8 cellular contexts compared by ENCODE assay signal in genomic region chr19:11096210-11096841, GRCh38. TPM values are rescaled to one million over a fixed set of nuclear protein-coding genes. Genes with fewer than 3 reads are reported as not detected.
DNase-seq lines count a peak whose midpoint lies in the region; ATAC-seq and TF ChIP-seq lines count a peak whose summit lies in the region.

No MANE protein-coding gene starts in this region.

- CTCF ChIA-PET in CD8-positive, alpha-beta T cell (lab: Charles Lee) = interaction anchor here (0.9 to 5.5 kb wide), 4 partner anchors 30 to 119 kb away, joined by 3 to 28 read pairs (median 8); no protein-coding TSS in a partner anchor
- CTCF ChIA-PET in mammary epithelial cell (lab: Charles Lee; ENCODE audit: low non-redundant PET) = no interaction called here

- TF ChIP-seq CTCF in CD8-positive, alpha-beta T cell (IDR thresholded peaks at IDR 0.05) = no peak
- TF ChIP-seq CTCF in OCI-LY3 (IDR thresholded peaks at IDR 0.05; ENCODE audit: low read depth, low read length) = no peak
- TF ChIP-seq CTCF in mammary epithelial cell (conservative IDR thresholded peaks at IDR 0.05 in 1 of 2, IDR thresholded peaks at IDR 0.05 in 1 of 2; ENCODE audit: extremely low read depth in 1 of 2, insufficient read depth in 1 of 2, low read depth in 1 of 2, low read length in 2 of 2) = no peak
- no peak for TF ChIP-seq CTCF in vagina (IDR thresholded peaks at IDR 0.05)

- no TSS peak for BruUV-seq in mammary epithelial cell (replicated peaks; lab: Mats Ljungman, UMichigan)

- H3K9ac ChIP-seq in OCI-LY3 (ENCODE audit: low read length) (no peak overlapping the region), mammary epithelial cell (ENCODE audit: insufficient read depth, low read length) (no peak overlapping the region)

- H3K9me3 Mint-ChIP-seq in CD8-positive, alpha-beta T cell = peaks cover 3% of the 10 kb centered on the region

- H3K36me3 Mint-ChIP-seq in CD8-positive, alpha-beta T cell = peaks cover 26% of the 10 kb centered on the region

- dilution Hi-C loops in mammary epithelial cell (cut with HindIII; ENCODE audit: low sequenced_read_pairs) = no loop called here

- H3K4me2 ChIP-seq in OCI-LY3 (ENCODE audit: low read length) (peak overlapping the region; percentile 65), mammary epithelial cell (ENCODE audit: insufficient read depth, low read depth, low read length) (peak overlapping the region; percentile 52)

- peak in 2 of 7 experiments; percentile 28 to 62 for DNase-seq in CD8-positive, alpha-beta T cell
- DNase-seq in mammary epithelial cell = peak; percentile 49
- DNase-seq in vagina (ENCODE audit: extremely low spot score in 2 of 2) = no peak
- DNase-seq in DMS79 (lab: John Stamatoyannopoulos, UW) = no peak
- no peak for DNase-seq in NCI-H1930 (lab: John Stamatoyannopoulos, UW)

- H3K4me3 Mint-ChIP-seq in CD8-positive, alpha-beta T cell = peak overlapping the region; percentile 64

- H3K4me1 Mint-ChIP-seq in CD8-positive, alpha-beta T cell (ENCODE audit: low read depth) = peaks cover 43% of the 10 kb centered on the region

- no peak overlapping the region for H3K27ac ChIP-seq in CD8-positive, alpha-beta T cell (ENCODE audit: low read depth, low read length)
- H3K27ac ChIP-seq in OCI-LY3 (ENCODE audit: low read length) (peak overlapping the region; percentile 33), mammary epithelial cell (ENCODE audit: insufficient read depth, low read depth, low read length) (peak overlapping the region; percentile 69), mesodermal cell (ENCODE audit: low read depth, low read length, severe bottlenecking) (peak overlapping the region; percentile 36), vagina (peak overlapping the region; percentile 86)

- intact Hi-C loops in CD8-positive, alpha-beta T cell (cut with DNase I, micrococcal nuclease) = loop anchor here in 1 of 2 experiments (10.0 kb wide), 1 partner anchor 992 kb away; the partner anchor contains the start of genes ANGPTL6 and PPAN
- intact Hi-C loops in mammary epithelial cell (cut with micrococcal nuclease) (no loop called here), vagina (cut with DNase I) (no loop called here)

- H3K27me3 Mint-ChIP-seq in CD8-positive, alpha-beta T cell (ENCODE audit: low read depth) = no peaks in the 10 kb centered on the region

- no peak for TF ChIP-seq POLR2A in vagina (IDR thresholded peaks at IDR 0.05)

- H2AFZ ChIP-seq in OCI-LY3 (ENCODE audit: low read depth, low read length) = no peak overlapping the region
- H2AFZ ChIP-seq in mammary epithelial cell (ENCODE audit: low read depth, low read length) = no peak overlapping the region

- peak overlapping the region; percentile 90 for H3K27ac Mint-ChIP-seq in CD8-positive, alpha-beta T cell

- no peaks in the 10 kb centered on the region for H3K27me3 ChIP-seq in CD8-positive, alpha-beta T cell (ENCODE audit: insufficient read depth, low read length)
- H3K27me3 ChIP-seq in OCI-LY3 (ENCODE audit: low read depth, low read length) (peaks cover 68% of the 10 kb centered on the region), mammary epithelial cell (ENCODE audit: insufficient read depth, low read length) (no peaks in the 10 kb centered on the region), vagina (no peaks in the 10 kb centered on the region)

- POLR2A ChIA-PET in CD8-positive, alpha-beta T cell (lab: Charles Lee) = interaction anchor here (0.7 to 0.9 kb wide), 2 partner anchors 61 to 678 kb away, joined by 3 read pairs; no protein-coding TSS in a partner anchor

- H3K36me3 ChIP-seq in CD8-positive, alpha-beta T cell (ENCODE audit: insufficient read depth, low read length) = no peaks in the 10 kb centered on the region
- no peaks in the 10 kb centered on the region for H3K36me3 ChIP-seq in OCI-LY3 (replicated peaks; ENCODE audit: low read depth, low read length)
- H3K36me3 ChIP-seq in mammary epithelial cell (ENCODE audit: insufficient read depth, low read length) = peaks cover 41% of the 10 kb centered on the region
- H3K36me3 ChIP-seq in mesodermal cell (ENCODE audit: control insufficient read depth, insufficient read depth, low read length) = peaks cover 97% of the 10 kb centered on the region
- H3K36me3 ChIP-seq in vagina = peaks cover 0 to 13% of the 10 kb centered on the region in 2 donors

- H4K20me1 ChIP-seq in OCI-LY3 (ENCODE audit: insufficient read depth, low read length) (peaks cover 20% of the 10 kb centered on the region), mammary epithelial cell (ENCODE audit: insufficient read depth, low read length) (peaks cover 13% of the 10 kb centered on the region)

- in situ Hi-C loops in mammary epithelial cell (cut with MboI; ENCODE audit: low sequenced_read_pairs in 2 of 2) = loop anchor here in 1 of 2 donors (10.0 kb wide), 1 partner anchor 162 kb away; no protein-coding TSS in a partner anchor

- peak; percentile 18 for ATAC-seq in CD8-positive, alpha-beta T cell
- ATAC-seq in GM21528 (IDR thresholded peaks at IDR 0.05; ENCODE audit: low FRiP score, unreplicated experiment) = peak; percentile 45

- 58% methylated on average over 10 of the region's 10 CpGs for WGBS in mammary epithelial cell (ENCODE audit: low coverage, missing lambda C conversion rate)
- 92 to 94% methylated on average over 5 to 7 of the region's 10 CpGs for WGBS in mesodermal cell (ENCODE audit: insufficient coverage in 2 of 2), 2 experiments

- no peaks in the 10 kb centered on the region for H3K9me3 ChIP-seq in CD8-positive, alpha-beta T cell (ENCODE audit: low read length)
- peaks cover 10% of the 10 kb centered on the region for H3K9me3 ChIP-seq in OCI-LY3 (ENCODE audit: insufficient read depth, low read length)
- no peaks in the 10 kb centered on the region for H3K9me3 ChIP-seq in mammary epithelial cell (replicated peaks; ENCODE audit: insufficient read depth, low read length)
- no peaks in the 10 kb centered on the region for H3K9me3 ChIP-seq in mesodermal cell (ENCODE audit: control insufficient read depth, low read length)
- H3K9me3 ChIP-seq in vagina = no peaks in the 10 kb centered on the region

- no peaks in the 10 kb centered on the region for H3K79me2 ChIP-seq in OCI-LY3 (ENCODE audit: low read length)
- H3K79me2 ChIP-seq in mammary epithelial cell (ENCODE audit: insufficient read depth, low read length) = peaks cover 97% of the 10 kb centered on the region

- H3K4me3 ChIP-seq in CD8-positive, alpha-beta T cell (ENCODE audit: low read depth, low read length) = no peak overlapping the region
- H3K4me3 ChIP-seq in OCI-LY3 (ENCODE audit: low read length) = peak overlapping the region; percentile 53
- H3K4me3 ChIP-seq in mammary epithelial cell (replicated peaks in 1 of 3; ENCODE audit: insufficient read depth in 1 of 3, low read depth in 2 of 3, low read length in 3 of 3) = no peak overlapping the region
- no peak overlapping the region for H3K4me3 ChIP-seq in mesodermal cell (ENCODE audit: extremely low read depth, insufficient read depth, low read length, poor library complexity, severe bottlenecking)
- H3K4me3 ChIP-seq in vagina = no peak overlapping the region

- peaks cover 40% of the 10 kb centered on the region for H3K4me1 ChIP-seq in CD8-positive, alpha-beta T cell (ENCODE audit: insufficient read depth, low read length)
- H3K4me1 ChIP-seq in OCI-LY3 (ENCODE audit: low read length) (peaks cover 43% of the 10 kb centered on the region), mammary epithelial cell (ENCODE audit: insufficient read depth, low read length) (peaks cover 51% of the 10 kb centered on the region), mesodermal cell (ENCODE audit: control insufficient read depth, insufficient read depth, low read length, poor library complexity, severe bottlenecking) (peaks cover 42% of the 10 kb centered on the region), vagina (peaks cover 50% of the 10 kb centered on the region)

RNA-seq across cellular contexts. Expression of gene LDLR, which starts 7.1 kb away (rescaled TPM):
- 10 to 100 TPM; 60.5 to 67.0 TPM for total RNA-seq in CD8-positive, alpha-beta T cell
- total RNA-seq in mammary epithelial cell (100 to 1,000 TPM; 250 to 288 TPM), vagina (135 TPM)
- 259 TPM for polyA plus RNA-seq in mammary epithelial cell
- 470 TPM for polyA minus RNA-seq in mammary epithelial cell
- polyA plus RNA-seq in mesodermal cell (2013, experiment 1 of 2) = 180 TPM
- 159 TPM for polyA plus RNA-seq in mesodermal cell (2013, experiment 2 of 2)

RNA-seq across cellular contexts. Expression of gene SPC24, which starts 59.3 kb away (rescaled TPM):
- total RNA-seq in CD8-positive, alpha-beta T cell = under 1 TPM; 0.79 to 0.86 TPM
- total RNA-seq in mammary epithelial cell = 10 to 100 TPM in 1 of 2 donors, 1 to 10 TPM in 1; 2.2 to 35.4 TPM
- polyA plus RNA-seq in mammary epithelial cell = 24.8 TPM
- polyA minus RNA-seq in mammary epithelial cell = 23.2 TPM
- polyA plus RNA-seq in mesodermal cell (2013, experiment 1 of 2) = 22.4 TPM
- polyA plus RNA-seq in mesodermal cell (2013, experiment 2 of 2) = 22.7 TPM
- total RNA-seq in vagina = 2.7 TPM
